In genomic region chr6:17352302-17352701, GRCh38 we compare ENCODE assay signal across 16 cellular contexts. TPM values are rescaled to one million over a fixed set of nuclear protein-coding genes. Genes with fewer than 3 reads are reported as not detected.
"Had no signal": no experiment of that assay in that cellular context is flagged by ENCODE, and none has a peak within 500 bp of the region (broad histone marks: within the 10 kb centered on the region; RNA-seq: fewer than 3 reads in every experiment).

No MANE protein-coding gene starts in this region.

- H3K36me3 ChIP-seq: adrenal gland, neutrophil, right atrium auricular region, tibial artery had no signal

- DNase-seq: activated CD4-positive, alpha-beta T cell treated with anti-CD3 and anti-CD28 coated beads for 4 hours; activated CD8-positive, alpha-beta memory T cell treated with anti-CD3 and anti-CD28 coated beads, Interleukin-2, amount 50 U/mL, for 48 hours; activated CD8-positive, alpha-beta T cell treated with anti-CD3 and anti-CD28 coated beads for 36 hours; activated naive CD4-positive, alpha-beta T cell treated with anti-CD3 and anti-CD28 coated beads, Interleukin-2, amount 10 ng/mL, durations not matched to agents 7 days and 5 days; adrenal gland; body of pancreas; erythroblast; mucosa of descending colon; naive thymus-derived CD8-positive, alpha-beta T cell; T-cell; T1000; tibial artery had no signal

- H3K4me1 ChIP-seq: adrenal gland, body of pancreas, right atrium auricular region, tibial artery had no signal

- ATAC-seq: activated CD8-positive, alpha-beta T cell treated with anti-CD3 and anti-CD28 coated beads for 36 hours; body of pancreas; mucosa of descending colon; naive thymus-derived CD8-positive, alpha-beta T cell; stimulated activated effector memory CD8-positive, alpha-beta T cell treated with anti-CD3 and anti-CD28 coated beads, Interleukin-12 subunit alpha, Interleukin-12 subunit beta, amount 100 ng/mL, for 72 hours; T-cell had no signal

- H3K27me3 ChIP-seq: adrenal gland, body of pancreas, right atrium auricular region, tibial artery had no signal

- H3K4me3 ChIP-seq: adrenal gland, body of pancreas, mucosa of descending colon, right atrium auricular region, tibial artery had no signal

- H3K27ac ChIP-seq: adrenal gland, body of pancreas, neutrophil, right atrium auricular region, tibial artery had no signal

- H3K9me3 ChIP-seq: adrenal gland, body of pancreas, mucosa of descending colon, neutrophil, right atrium auricular region, tibial artery had no signal

RNA-seq across cellular contexts. Expression of gene CAP2, which starts 41.1 kb away (rescaled TPM):
- total RNA-seq: activated CD8-positive, alpha-beta T cell treated with anti-CD3 and anti-CD28 coated beads for 36 hours; activated T-helper 1 cell treated with anti-CD3 and anti-CD28 coated beads, Interleukin-12 subunit alpha, Interleukin-12 subunit beta, Interleukin-2, Interleukin-4 antibody, amounts not matched to agents 30 ng/mL and 10 ng/mL and 1 ng/mL, durations not matched to agents 14 hours and 24 hours and 36 hours; naive thymus-derived CD8-positive, alpha-beta T cell had no signal
- polyA plus RNA-seq: naive thymus-derived CD8-positive, alpha-beta T cell had no signal
